Comparison of ENCODE assay signal across 8 cellular contexts in the genomic region with DNA sequence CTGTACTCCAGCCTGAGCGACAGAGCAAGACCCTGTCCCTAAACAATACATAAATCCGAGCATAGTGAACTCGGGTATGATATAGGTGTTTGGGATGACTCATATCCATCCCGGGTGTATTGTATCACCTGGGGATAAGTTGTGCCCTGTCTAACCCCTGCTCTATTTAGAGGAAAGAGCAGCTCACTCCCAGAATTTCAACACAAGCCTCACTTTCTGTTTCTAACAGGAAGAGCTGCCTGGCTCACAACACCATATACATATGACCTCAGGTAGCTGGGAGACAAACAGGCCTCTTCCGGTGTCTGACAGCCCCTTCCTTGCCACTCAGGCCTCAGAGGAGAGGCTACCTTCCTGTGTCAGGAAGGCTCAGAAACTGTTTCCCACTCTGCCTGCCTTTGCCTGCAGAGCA. TPM values are rescaled to one million over a fixed set of nuclear protein-coding genes. Genes with fewer than 3 reads are reported as not detected.
DNase-seq lines count a peak whose midpoint lies in the region; ATAC-seq and TF ChIP-seq lines count a peak whose summit lies in the region.

No MANE protein-coding gene starts in this region.

- ATAC-seq in HG03108 (IDR thresholded peaks at IDR 0.05; ENCODE audit: unreplicated experiment) (peak; percentile 81), WTC11 (no peak)

- peaks cover 2% of the 10 kb centered on the region for H3K4me1 ChIP-seq in fibroblast of lung (ENCODE audit: control insufficient read depth, extremely low read depth, insufficient read depth, low read length)

- no peak overlapping the region for H3K4me3 Mint-ChIP-seq in WTC11

- DNase-seq in WTC11 (ENCODE audit: low spot score) (no peak), fibroblast of lung (ENCODE audit: low read depth in 2 of 2) (no peak), AG20443 (ENCODE audit: low spot score) (no peak), COR-L47 (lab: John Stamatoyannopoulos, UW) (no peak), CD1c-positive myeloid dendritic cell (ENCODE audit: extremely low spot score) (no peak)
- peak; percentile 15 to 17 for DNase-seq in stimulated activated CD8-positive, alpha-beta memory T cell treated with anti-CD3 and anti-CD28 coated beads, Interleukin-7, amount 100 ng/mL, for 4 hours (ENCODE audit: low read depth in 2 of 2)

- H4K20me1 ChIP-seq in fibroblast of lung (ENCODE audit: control insufficient read depth, extremely low read depth, insufficient read depth, low read length), result no peaks in the 10 kb centered on the region

- no peak overlapping the region for H3K27ac ChIP-seq in fibroblast of lung (ENCODE audit: insufficient read depth, low read length)

- POLR2A ChIA-PET in WTC11 (lab: Charles Lee), result interaction anchor here (0.6 to 1.5 kb wide), 3 partner anchors 9 to 25 kb away, joined by 3 to 10 read pairs (median 3); a partner anchor contains a TSS

- no peak overlapping the region for H3K4me3 ChIP-seq in fibroblast of lung (replicated peaks in 1 of 4; ENCODE audit: control extremely low read depth in 1 of 4, insufficient read depth in 1 of 4, low read depth in 3 of 4, low read length in 4 of 4)

- H3K9me3 Mint-ChIP-seq in WTC11, result no peaks in the 10 kb centered on the region

- H3K36me3 ChIP-seq in fibroblast of lung (ENCODE audit: control insufficient read depth, insufficient read depth, low read length), result no peaks in the 10 kb centered on the region

- H3K4me1 Mint-ChIP-seq in WTC11, result peaks cover 51% of the 10 kb centered on the region

- H3K27ac Mint-ChIP-seq in WTC11, result peak overlapping the region; percentile 94

- H3K36me3 Mint-ChIP-seq in WTC11, result no peaks in the 10 kb centered on the region; the same call in 1 of the 2 replicates

- H2AFZ ChIP-seq in fibroblast of lung (ENCODE audit: low read length), result no peak overlapping the region

- no peaks in the 10 kb centered on the region for H3K27me3 Mint-ChIP-seq in WTC11 (ENCODE audit: low read depth)

- peak; percentile 39 for TF ChIP-seq POLR2A in GM15510 (IDR thresholded peaks at IDR 0.05; ENCODE audit: borderline replicate concordance, extremely low read depth, insufficient read length)

- no peaks in the 10 kb centered on the region for H3K9me3 ChIP-seq in fibroblast of lung (ENCODE audit: control insufficient read depth, insufficient read depth, low read depth, low read length)

- H3K79me2 ChIP-seq in fibroblast of lung (ENCODE audit: control insufficient read depth, insufficient read depth, low read length), result no peaks in the 10 kb centered on the region

- H3K27me3 ChIP-seq in fibroblast of lung (ENCODE audit: control insufficient read depth, insufficient read depth, low read length), result no peaks in the 10 kb centered on the region

- TF ChIP-seq CTCF in WTC11 (IDR thresholded peaks at IDR 0.05), result no peak
- no peak for TF ChIP-seq CTCF in fibroblast of lung (conservative IDR thresholded peaks at IDR 0.05 in 1 of 2, IDR thresholded peaks at IDR 0.05 in 1 of 2; ENCODE audit: low read depth in 1 of 2, low read length in 2 of 2)

- CTCF ChIA-PET in WTC11 (lab: Charles Lee), result interaction anchor here (1.2 to 5.7 kb wide), 6 partner anchors 8 to 87 kb away, joined by 4 to 47 read pairs (median 16); a partner anchor contains a TSS

- H3K4me2 ChIP-seq in fibroblast of lung (ENCODE audit: extremely low read depth, insufficient read depth, low read length), result no peak overlapping the region

- peak overlapping the region; percentile 1 for H3K9ac ChIP-seq in fibroblast of lung (ENCODE audit: insufficient read depth, low read length)

TF ChIP-seq in WTC11, 78 proteins besides CTCF, POLR2A, EP300 and RAD21 (continues in another document):
- TF ChIP-seq, protein P1, sequence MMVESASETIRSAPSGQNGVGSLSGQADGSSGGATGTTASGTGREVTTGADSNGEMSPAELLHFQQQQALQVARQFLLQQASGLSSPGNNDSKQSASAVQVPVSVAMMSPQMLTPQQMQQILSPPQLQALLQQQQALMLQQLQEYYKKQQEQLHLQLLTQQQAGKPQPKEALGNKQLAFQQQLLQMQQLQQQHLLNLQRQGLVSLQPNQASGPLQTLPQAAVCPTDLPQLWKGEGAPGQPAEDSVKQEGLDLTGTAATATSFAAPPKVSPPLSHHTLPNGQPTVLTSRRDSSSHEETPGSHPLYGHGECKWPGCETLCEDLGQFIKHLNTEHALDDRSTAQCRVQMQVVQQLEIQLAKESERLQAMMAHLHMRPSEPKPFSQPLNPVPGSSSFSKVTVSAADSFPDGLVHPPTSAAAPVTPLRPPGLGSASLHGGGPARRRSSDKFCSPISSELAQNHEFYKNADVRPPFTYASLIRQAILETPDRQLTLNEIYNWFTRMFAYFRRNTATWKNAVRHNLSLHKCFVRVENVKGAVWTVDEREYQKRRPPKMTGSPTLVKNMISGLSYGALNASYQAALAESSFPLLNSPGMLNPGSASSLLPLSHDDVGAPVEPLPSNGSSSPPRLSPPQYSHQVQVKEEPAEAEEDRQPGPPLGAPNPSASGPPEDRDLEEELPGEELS (CRISPR knock-in tag; IDR thresholded peaks at IDR 0.05), result no peak
- TF ChIP-seq, protein P2, sequence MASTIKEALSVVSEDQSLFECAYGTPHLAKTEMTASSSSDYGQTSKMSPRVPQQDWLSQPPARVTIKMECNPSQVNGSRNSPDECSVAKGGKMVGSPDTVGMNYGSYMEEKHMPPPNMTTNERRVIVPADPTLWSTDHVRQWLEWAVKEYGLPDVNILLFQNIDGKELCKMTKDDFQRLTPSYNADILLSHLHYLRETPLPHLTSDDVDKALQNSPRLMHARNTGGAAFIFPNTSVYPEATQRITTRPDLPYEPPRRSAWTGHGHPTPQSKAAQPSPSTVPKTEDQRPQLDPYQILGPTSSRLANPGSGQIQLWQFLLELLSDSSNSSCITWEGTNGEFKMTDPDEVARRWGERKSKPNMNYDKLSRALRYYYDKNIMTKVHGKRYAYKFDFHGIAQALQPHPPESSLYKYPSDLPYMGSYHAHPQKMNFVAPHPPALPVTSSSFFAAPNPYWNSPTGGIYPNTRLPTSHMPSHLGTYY (CRISPR knock-in tag; IDR thresholded peaks at IDR 0.05), result no peak
- TF ChIP-seq RORB (CRISPR knock-in tag; IDR thresholded peaks at IDR 0.05) (no peak), CREB1 (CRISPR knock-in tag; IDR thresholded peaks at IDR 0.05) (no peak), ZNF317 (CRISPR knock-in tag; IDR thresholded peaks at IDR 0.05; ENCODE audit: borderline replicate concordance, low read depth) (no peak), FOXK1 (CRISPR knock-in tag; IDR thresholded peaks at IDR 0.05) (no peak)
- TF ChIP-seq, protein P3, sequence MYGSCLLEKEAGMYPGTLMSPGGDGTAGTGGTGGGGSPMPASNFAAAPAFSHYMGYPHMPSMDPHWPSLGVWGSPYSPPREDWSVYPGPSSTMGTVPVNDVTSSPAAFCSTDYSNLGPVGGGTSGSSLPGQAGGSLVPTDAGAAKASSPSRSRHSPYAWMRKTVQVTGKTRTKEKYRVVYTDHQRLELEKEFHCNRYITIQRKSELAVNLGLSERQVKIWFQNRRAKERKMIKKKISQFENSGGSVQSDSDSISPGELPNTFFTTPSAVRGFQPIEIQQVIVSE (CRISPR knock-in tag; IDR thresholded peaks at IDR 0.05; ENCODE audit: borderline replicate concordance), result no peak
- TF ChIP-seq, protein P4, sequence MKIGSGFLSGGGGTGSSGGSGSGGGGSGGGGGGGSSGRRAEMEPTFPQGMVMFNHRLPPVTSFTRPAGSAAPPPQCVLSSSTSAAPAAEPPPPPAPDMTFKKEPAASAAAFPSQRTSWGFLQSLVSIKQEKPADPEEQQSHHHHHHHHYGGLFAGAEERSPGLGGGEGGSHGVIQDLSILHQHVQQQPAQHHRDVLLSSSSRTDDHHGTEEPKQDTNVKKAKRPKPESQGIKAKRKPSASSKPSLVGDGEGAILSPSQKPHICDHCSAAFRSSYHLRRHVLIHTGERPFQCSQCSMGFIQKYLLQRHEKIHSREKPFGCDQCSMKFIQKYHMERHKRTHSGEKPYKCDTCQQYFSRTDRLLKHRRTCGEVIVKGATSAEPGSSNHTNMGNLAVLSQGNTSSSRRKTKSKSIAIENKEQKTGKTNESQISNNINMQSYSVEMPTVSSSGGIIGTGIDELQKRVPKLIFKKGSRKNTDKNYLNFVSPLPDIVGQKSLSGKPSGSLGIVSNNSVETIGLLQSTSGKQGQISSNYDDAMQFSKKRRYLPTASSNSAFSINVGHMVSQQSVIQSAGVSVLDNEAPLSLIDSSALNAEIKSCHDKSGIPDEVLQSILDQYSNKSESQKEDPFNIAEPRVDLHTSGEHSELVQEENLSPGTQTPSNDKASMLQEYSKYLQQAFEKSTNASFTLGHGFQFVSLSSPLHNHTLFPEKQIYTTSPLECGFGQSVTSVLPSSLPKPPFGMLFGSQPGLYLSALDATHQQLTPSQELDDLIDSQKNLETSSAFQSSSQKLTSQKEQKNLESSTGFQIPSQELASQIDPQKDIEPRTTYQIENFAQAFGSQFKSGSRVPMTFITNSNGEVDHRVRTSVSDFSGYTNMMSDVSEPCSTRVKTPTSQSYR (CRISPR knock-in tag; IDR thresholded peaks at IDR 0.05), result no peak

RNA-seq across cellular contexts. Expression of a gene that starts 9.9 kb away (rescaled TPM):
- total RNA-seq in WTC11 (2021), result 34.1 to 47.2 TPM (median 38.6 TPM) in 3 replicates
- total RNA-seq in fibroblast of lung, result 17.2 and 17.7 TPM in 2 replicates
- 19.5 and 20.1 TPM in 2 replicates for polyA plus RNA-seq in fibroblast of lung
- 22.3 and 26.2 TPM in 2 replicates for polyA plus RNA-seq in fibroblast of lung (2012)
- 54.0 TPM in 2 replicates for polyA minus RNA-seq in fibroblast of lung (ENCODE audit: low replicate concordance)

RNA-seq across cellular contexts. Expression of a gene that starts 47.0 kb away (rescaled TPM):
- total RNA-seq in WTC11 (2021) (611 to 645 TPM (median 645 TPM) in 3 replicates), fibroblast of lung (288 and 404 TPM in 2 replicates)
- polyA plus RNA-seq in fibroblast of lung, result 509 and 515 TPM in 2 replicates
- 606 and 625 TPM in 2 replicates for polyA plus RNA-seq in fibroblast of lung (2012)
- polyA minus RNA-seq in fibroblast of lung (ENCODE audit: low replicate concordance), result 359 and 395 TPM in 2 replicates

RNA-seq across cellular contexts. Expression of a gene that starts 52.1 kb away (rescaled TPM):
- total RNA-seq in WTC11 (2021) (17.1 to 19.1 TPM (median 17.9 TPM) in 3 replicates), fibroblast of lung (12.1 and 16.2 TPM in 2 replicates)
- 13.2 and 13.9 TPM in 2 replicates for polyA plus RNA-seq in fibroblast of lung
- 16.3 and 16.5 TPM in 2 replicates for polyA plus RNA-seq in fibroblast of lung (2012)
- 30.9 and 42.2 TPM in 2 replicates for polyA minus RNA-seq in fibroblast of lung (ENCODE audit: low replicate concordance)

RNA-seq across cellular contexts. Expression of a gene that starts 57.2 kb away (rescaled TPM):
- total RNA-seq in WTC11 (2021), result 0.16 to 0.96 TPM (median 0.72 TPM) in 3 replicates
- 0.17 and 0.26 TPM in 2 replicates for total RNA-seq in fibroblast of lung
- 0.37 and 0.43 TPM in 2 replicates for polyA plus RNA-seq in fibroblast of lung
- 0.73 and 1.3 TPM in 2 replicates for polyA plus RNA-seq in fibroblast of lung (2012)
- not detected in 2 replicates for polyA minus RNA-seq in fibroblast of lung (ENCODE audit: low replicate concordance)

RNA-seq across cellular contexts. Expression of a gene that starts 57.3 kb away (rescaled TPM):
- total RNA-seq in WTC11 (2021) (128 to 138 TPM (median 132 TPM) in 3 replicates), fibroblast of lung (31.9 and 47.3 TPM in 2 replicates)
- 82.0 and 109 TPM in 2 replicates for polyA plus RNA-seq in fibroblast of lung
- 131 and 159 TPM in 2 replicates for polyA plus RNA-seq in fibroblast of lung (2012)
- 32.9 and 33.0 TPM in 2 replicates for polyA minus RNA-seq in fibroblast of lung (ENCODE audit: low replicate concordance)

Comparison
In these comparisons a context has a peak if more than half of its experiments do, and no peak if none do; other contexts are left out.
1. DNase-seq: peak in stimulated activated CD8-positive, alpha-beta memory T cell treated with anti-CD3 and anti-CD28 coated beads, Interleukin-7, amount 100 ng/mL, for 4 hours (2 of 2); none in WTC11 (single experiment), fibroblast of lung (0 of 2), AG20443 (single experiment), COR-L47 (single experiment) and CD1c-positive myeloid dendritic cell (single experiment).